ENCODE assay signal across 17 cellular contexts in genomic region chr16:20446652-20447393, GRCh38. TPM values are rescaled to one million over a fixed set of nuclear protein-coding genes. Genes with fewer than 3 reads are reported as not detected.
"Had no signal": no experiment of that assay in that cellular context is flagged by ENCODE, and none has a peak within 500 bp of the region (broad histone marks: within the 10 kb centered on the region; RNA-seq: fewer than 3 reads in every experiment).

No MANE protein-coding gene starts in this region.

RNA-seq across cellular contexts. Expression of gene ACSM2A, which starts 4.5 kb away (rescaled TPM):
- total RNA-seq: activated B cell treated with CpG ODN at 0.5 μM for 24 hours; activated CD4-positive, alpha-beta memory T cell treated with anti-CD3 and anti-CD28 coated beads for 36 hours; activated CD4-positive, alpha-beta T cell treated with anti-CD3 and anti-CD28 coated beads, Interleukin-2, amount 10 ng/mL, durations not matched to agents 24 days and 14 days; activated CD8-positive, alpha-beta memory T cell treated with anti-CD3 and anti-CD28 coated beads for 36 hours; activated CD8-positive, alpha-beta T cell treated with anti-CD3 and anti-CD28 coated beads for 36 hours; activated naive CD4-positive, alpha-beta T cell treated with anti-CD3 and anti-CD28 coated beads for 36 hours; activated naive CD4-positive, alpha-beta T cell treated with anti-CD3 and anti-CD28 coated beads, Interleukin-2, amount 50 U/mL, for 72 hours; activated naive CD8-positive, alpha-beta T cell treated with anti-CD3 and anti-CD28 coated beads for 36 hours; activated T-helper 1 cell treated with anti-CD3 and anti-CD28 coated beads, Interleukin-12 subunit alpha, Interleukin-12 subunit beta, Interleukin-2, Interleukin-4 antibody, amounts not matched to agents 30 ng/mL and 10 ng/mL and 1 ng/mL, durations not matched to agents 14 hours and 24 hours and 36 hours; activated T-helper 17 cell treated with anti-CD3 and anti-CD28 coated beads, Interleukin-2, amount 50 U/mL, for 72 hours; aorta; bronchial epithelial cell; cardiac muscle cell had no signal
- polyA plus RNA-seq: aorta, cardiac muscle cell had no signal

RNA-seq across cellular contexts. Expression of gene ACSM5, which starts 37.5 kb away (rescaled TPM):
- total RNA-seq: activated B cell treated with CpG ODN at 0.5 μM for 24 hours; activated CD4-positive, alpha-beta memory T cell treated with anti-CD3 and anti-CD28 coated beads for 36 hours; activated CD4-positive, alpha-beta T cell treated with anti-CD3 and anti-CD28 coated beads, Interleukin-2, amount 10 ng/mL, durations not matched to agents 24 days and 14 days; activated CD8-positive, alpha-beta memory T cell treated with anti-CD3 and anti-CD28 coated beads for 36 hours; activated CD8-positive, alpha-beta T cell treated with anti-CD3 and anti-CD28 coated beads for 36 hours; activated naive CD4-positive, alpha-beta T cell treated with anti-CD3 and anti-CD28 coated beads for 36 hours; activated naive CD4-positive, alpha-beta T cell treated with anti-CD3 and anti-CD28 coated beads, Interleukin-2, amount 50 U/mL, for 72 hours; activated naive CD8-positive, alpha-beta T cell treated with anti-CD3 and anti-CD28 coated beads for 36 hours; activated T-cell treated with anti-CD3 and anti-CD28 coated beads, Interleukin-2, amount 50 U/mL, for 4 hours; activated T-cell treated with anti-CD3 and anti-CD28 coated beads, Interleukin-2, amount 50 U/mL, for 72 hours; activated T-helper 1 cell treated with anti-CD3 and anti-CD28 coated beads, Interleukin-12 subunit alpha, Interleukin-12 subunit beta, Interleukin-2, Interleukin-4 antibody, amounts not matched to agents 30 ng/mL and 10 ng/mL and 1 ng/mL, durations not matched to agents 14 hours and 24 hours and 36 hours; activated T-helper 17 cell treated with anti-CD3 and anti-CD28 coated beads, Interleukin-2, amount 50 U/mL, for 72 hours; astrocyte; bronchial epithelial cell; cardiac muscle cell had no signal

RNA-seq across cellular contexts. Expression of gene PDILT, which starts 42.3 kb away (rescaled TPM):
- total RNA-seq: activated B cell treated with CpG ODN at 0.5 μM for 24 hours; activated CD4-positive, alpha-beta memory T cell treated with anti-CD3 and anti-CD28 coated beads for 36 hours; activated CD4-positive, alpha-beta T cell treated with anti-CD3 and anti-CD28 coated beads, Interleukin-2, amount 10 ng/mL, durations not matched to agents 24 days and 14 days; activated CD8-positive, alpha-beta memory T cell treated with anti-CD3 and anti-CD28 coated beads for 36 hours; activated CD8-positive, alpha-beta T cell treated with anti-CD3 and anti-CD28 coated beads for 36 hours; activated naive CD4-positive, alpha-beta T cell treated with anti-CD3 and anti-CD28 coated beads for 36 hours; activated naive CD4-positive, alpha-beta T cell treated with anti-CD3 and anti-CD28 coated beads, Interleukin-2, amount 50 U/mL, for 72 hours; activated naive CD8-positive, alpha-beta T cell treated with anti-CD3 and anti-CD28 coated beads for 36 hours; activated T-cell treated with anti-CD3 and anti-CD28 coated beads, Interleukin-2, amount 50 U/mL, for 4 hours; activated T-cell treated with anti-CD3 and anti-CD28 coated beads, Interleukin-2, amount 50 U/mL, for 72 hours; activated T-helper 1 cell treated with anti-CD3 and anti-CD28 coated beads, Interleukin-12 subunit alpha, Interleukin-12 subunit beta, Interleukin-2, Interleukin-4 antibody, amounts not matched to agents 30 ng/mL and 10 ng/mL and 1 ng/mL, durations not matched to agents 14 hours and 24 hours and 36 hours; activated T-helper 17 cell treated with anti-CD3 and anti-CD28 coated beads, Interleukin-2, amount 50 U/mL, for 72 hours; adrenal gland; aorta; astrocyte; bronchial epithelial cell; cardiac muscle cell had no signal
- polyA plus RNA-seq: adrenal gland, aorta, cardiac muscle cell had no signal
